8 cellular contexts compared by ENCODE assay signal in the genomic region with DNA sequence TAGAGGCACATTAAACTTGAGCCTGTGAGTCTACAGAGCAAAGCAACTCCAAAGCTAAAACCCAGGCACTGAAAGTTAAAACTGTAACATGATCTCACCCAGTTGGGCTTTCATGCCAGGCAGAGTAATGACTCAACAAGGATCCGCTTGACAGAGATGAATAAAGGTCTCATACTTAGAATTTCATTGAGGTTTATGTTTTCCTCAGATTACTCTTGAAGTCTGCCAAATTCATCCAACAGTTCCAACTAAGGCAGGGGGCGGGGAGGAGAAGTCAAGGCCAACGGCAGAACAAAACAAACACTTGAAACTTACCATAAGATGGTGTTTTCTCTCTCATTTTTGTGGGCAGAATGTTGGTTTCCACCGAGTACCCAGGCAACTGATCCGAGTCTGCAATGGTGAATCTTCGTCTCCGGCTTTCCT. TPM values are rescaled to one million over a fixed set of nuclear protein-coding genes. Genes with fewer than 3 reads are reported as not detected.
A peak's percentile ranks its signal among the peaks of the same experiment; 100 is the strongest.
DNase-seq lines count a peak whose midpoint lies in the region; ATAC-seq and TF ChIP-seq lines count a peak whose summit lies in the region.

No MANE protein-coding gene starts in this region.

- no peaks in the 10 kb centered on the region for H4K20me1 ChIP-seq in smooth muscle cell (ENCODE audit: low read depth)

- no peaks in the 10 kb centered on the region for H3K4me1 ChIP-seq in right cardiac atrium (ENCODE audit: control insufficient read depth, insufficient read depth, low read length)
- peaks cover 10% of the 10 kb centered on the region for H3K4me1 ChIP-seq in smooth muscle cell (ENCODE audit: low read depth)

- WGBS in right cardiac atrium: 39% methylated on average over 7 of the region's 7 CpGs
- WGBS in smooth muscle cell (ENCODE audit: low lambda C conversion rate): 28% methylated on average over 7 of the region's 7 CpGs

- no peaks in the 10 kb centered on the region for H3K9me3 ChIP-seq in right cardiac atrium (ENCODE audit: control insufficient read depth, low read length)
- H3K9me3 ChIP-seq in smooth muscle cell (replicated peaks; ENCODE audit: low read depth): no peaks in the 10 kb centered on the region

- H3K36me3 ChIP-seq in smooth muscle cell (ENCODE audit: low read depth): no peaks in the 10 kb centered on the region

- H3K79me2 ChIP-seq in smooth muscle cell (ENCODE audit: low read depth): no peaks in the 10 kb centered on the region

- peak overlapping the region; percentile 66 for H3K9ac ChIP-seq in smooth muscle cell (ENCODE audit: low read depth)

- H3K4me3 ChIP-seq in right cardiac atrium (ENCODE audit: low read length) (no peak overlapping the region), smooth muscle cell (no peak overlapping the region)

- H3K4me2 ChIP-seq in smooth muscle cell: peak overlapping the region; percentile 68

- peak overlapping the region; percentile 66 for H3K27ac ChIP-seq in right cardiac atrium (ENCODE audit: low read length)
- peak overlapping the region; percentile 95 for H3K27ac ChIP-seq in smooth muscle cell (ENCODE audit: low read depth)

- intact Hi-C loops in right cardiac atrium (cut with DNase I): no loop called here

- H3K27me3 ChIP-seq in right cardiac atrium (ENCODE audit: control insufficient read depth, insufficient read depth) (no peaks in the 10 kb centered on the region), smooth muscle cell (ENCODE audit: low read depth) (no peaks in the 10 kb centered on the region)

- TF ChIP-seq CTCF in smooth muscle cell (IDR thresholded peaks at IDR 0.05; ENCODE audit: borderline replicate concordance, insufficient read depth, poor library complexity, severe bottlenecking): no peak
- TF ChIP-seq CTCF in GM10266 (IDR thresholded peaks at IDR 0.05; ENCODE audit: control insufficient read depth, insufficient read depth, low read depth, missing control alignments): no peak

- ATAC-seq in GM18502 (IDR thresholded peaks at IDR 0.05; ENCODE audit: poor library complexity, unreplicated experiment) (peak; percentile 64), right cardiac atrium (peak; percentile 85 to 90), GM18517 (IDR thresholded peaks at IDR 0.05; ENCODE audit: unreplicated experiment) (no peak)

- H3F3A ChIP-seq in smooth muscle cell (ENCODE audit: low read depth): peaks cover 10% of the 10 kb centered on the region

- H2AFZ ChIP-seq in smooth muscle cell (ENCODE audit: low read depth): no peak overlapping the region

- DNase-seq in HPDE6-E6E7 (ENCODE audit: extremely low spot score) (peak; percentile 74), right cardiac atrium (peak; percentile 16 to 61 (median 55)), smooth muscle cell (lab: John Stamatoyannopoulos, UW; ENCODE audit: unreplicated experiment) (no peak), NOMO-1 treated with DMSO at 0.1 percent for 48 hours (lab: John Stamatoyannopoulos, UW; ENCODE audit: unreplicated experiment) (no peak), GM10266 (ENCODE audit: extremely low spot score) (no peak)
- peak; percentile 32 for DNase-seq in activated naive CD4-positive, alpha-beta T cell treated with anti-CD3 and anti-CD28 coated beads, Interleukin-2, amount 50 U/mL, for 16 hours

RNA-seq across cellular contexts. Expression of gene IPCEF1, which starts 54.0 kb away (rescaled TPM):
- total RNA-seq in right cardiac atrium: 1 to 10 TPM; 1.0 to 1.8 (median 1.1) TPM
- polyA plus RNA-seq in right cardiac atrium: 0.07 TPM
- 0.04 TPM in 1 of 2 replicates, not detected in the other for total RNA-seq in smooth muscle cell
- not detected in 2 replicates for polyA plus RNA-seq in smooth muscle cell

Comparison
In these comparisons a context has a peak if more than half of its experiments do, and no peak if none do; other contexts are left out.
1. DNase-seq: peak in HPDE6-E6E7 (single experiment), activated naive CD4-positive, alpha-beta T cell treated with anti-CD3 and anti-CD28 coated beads, Interleukin-2, amount 50 U/mL, for 16 hours (single experiment) and right cardiac atrium (3 of 3); none in smooth muscle cell (single experiment), NOMO-1 treated with DMSO at 0.1 percent for 48 hours (single experiment) and GM10266 (single experiment).